ENCODE assay signal across 18 cellular contexts in genomic region chr4:3207531-3208037, GRCh38. TPM values are rescaled to one million over a fixed set of nuclear protein-coding genes. Genes with fewer than 3 reads are reported as not detected.
DNase-seq lines count a peak whose midpoint lies in the region; TF ChIP-seq lines count a peak whose summit lies in the region.
"Had no signal": no experiment of that assay in that cellular context is flagged by ENCODE, and none has a peak within 500 bp of the region (broad histone marks: within the 10 kb centered on the region; RNA-seq: fewer than 3 reads in every experiment).

No MANE protein-coding gene starts in this region.

- H3K4me3 ChIP-seq in NB4 (ENCODE audit: low read depth, low read length), result no peak overlapping the region
- H3K4me3 ChIP-seq in fibroblast of pulmonary artery (replicated peaks; ENCODE audit: low read depth, low read length), result no peak overlapping the region
- no peak overlapping the region for H3K4me3 ChIP-seq in prostate gland
- H3K4me3 ChIP-seq: body of pancreas, sigmoid colon had no signal

- no peaks in the 10 kb centered on the region for H3K27me3 ChIP-seq in prostate gland (replicated peaks; ENCODE audit: insufficient read depth)
- H3K27me3 ChIP-seq: body of pancreas, sigmoid colon had no signal

- H3K27ac Mint-ChIP-seq in neural crest cell (ENCODE audit: unreplicated experiment), result no peak overlapping the region
- H3K27ac Mint-ChIP-seq: CD4-positive, alpha-beta T cell; naive B cell had no signal

- H3K27me3 Mint-ChIP-seq in neural crest cell (ENCODE audit: low read depth), result no peaks in the 10 kb centered on the region
- H3K27me3 Mint-ChIP-seq: CD4-positive, alpha-beta T cell; naive B cell had no signal

- H3K27ac ChIP-seq in prostate gland, result no peak overlapping the region

- intact Hi-C loops in prostate gland (cut with DNase I), result no loop called here

- TF ChIP-seq CTCF in NB4 (IDR thresholded peaks at IDR 0.05; ENCODE audit: low read depth, low read length) (no peak), fibroblast of pulmonary artery (IDR thresholded peaks at IDR 0.05; ENCODE audit: low read length, missing control alignments) (peak; percentile 11), neural crest cell (conservative IDR thresholded peaks at IDR 0.05) (peak; percentile 18), prostate gland (IDR thresholded peaks at IDR 0.05) (no peak)

- H3K4me3 Mint-ChIP-seq in neural crest cell, result no peak overlapping the region
- H3K4me3 Mint-ChIP-seq: CD4-positive, alpha-beta T cell; naive B cell had no signal

- no peak for TF ChIP-seq POLR2A in NB4 (IDR thresholded peaks at IDR 0.05; ENCODE audit: extremely low read depth, insufficient read length)
- no peak for TF ChIP-seq POLR2A in prostate gland (IDR thresholded peaks at IDR 0.05)

- DNase-seq in EH (ENCODE audit: low read depth) (peak; percentile 61), NB4 (ENCODE audit: low read depth) (peak; percentile 30), fibroblast of pulmonary artery (ENCODE audit: low read depth) (peak; percentile 59), neural crest cell (ENCODE audit: low read depth, low spot score) (no peak), nucleus accumbens (lab: John Stamatoyannopoulos, UW) (no peak), NCI-H446 (lab: John Stamatoyannopoulos, UW) (no peak), putamen (ENCODE audit: low spot score) (no peak), prostate gland (ENCODE audit: low spot score) (no peak)
- DNase-seq: activated CD4-positive, alpha-beta T cell treated with anti-CD3 and anti-CD28 coated beads, Interleukin-2, amount 50 U/mL, for 48 hours; body of pancreas; CD4-positive, alpha-beta T cell; left cardiac atrium; naive B cell; NCI-H1694; NCI-H69; sigmoid colon; stimulated activated naive CD4-positive, alpha-beta T cell; T1000 had no signal

- H3K36me3 ChIP-seq in prostate gland, result peaks cover 3 to 21% of the 10 kb centered on the region in 2 donors

- no peaks in the 10 kb centered on the region for H3K9me3 Mint-ChIP-seq in neural crest cell
- H3K9me3 Mint-ChIP-seq: CD4-positive, alpha-beta T cell; naive B cell had no signal

- 76% methylated on average over 5 of the region's 5 CpGs for WGBS in prostate gland

- H3K9me3 ChIP-seq in prostate gland, result no peaks in the 10 kb centered on the region
- H3K9me3 ChIP-seq: body of pancreas, sigmoid colon had no signal

- H3K4me1 Mint-ChIP-seq in neural crest cell, result peaks cover 6% of the 10 kb centered on the region

- peaks cover 15% of the 10 kb centered on the region for H3K36me3 Mint-ChIP-seq in neural crest cell (ENCODE audit: low read depth)

- no peaks in the 10 kb centered on the region for H3K4me1 ChIP-seq in prostate gland (replicated peaks)

RNA-seq across cellular contexts. Expression of gene MSANTD1, which starts 41.4 kb away (rescaled TPM):
- total RNA-seq in neural crest cell, result 1.2 TPM in 2 replicates
- 1 to 10 TPM; 1.2 to 4.4 TPM for total RNA-seq in prostate gland

Comparison
In these comparisons a context has a peak if more than half of its experiments do, and no peak if none do; other contexts are left out.
1. DNase-seq: peak in EH (single experiment), NB4 (single experiment) and fibroblast of pulmonary artery (single experiment); none in neural crest cell (single experiment), nucleus accumbens (0 of 56), NCI-H446 (0 of 2), putamen (single experiment) and prostate gland (single experiment).
2. CTCF ChIP-seq: peak in fibroblast of pulmonary artery (single experiment) and neural crest cell (single experiment); none in NB4 (single experiment) and prostate gland (0 of 4).